ENCODE assay signal across 17 cellular contexts in genomic region chr3:89172150-89172549, GRCh38.
A peak's percentile ranks its signal among the peaks of the same experiment; 100 is the strongest.
DNase-seq lines count a peak whose midpoint lies in the region; ATAC-seq, FAIRE-seq and TF ChIP-seq lines count a peak whose summit lies in the region.
"Had no signal": no experiment of that assay in that cellular context is flagged by ENCODE, and none has a peak within 500 bp of the region (broad histone marks: within the 10 kb centered on the region; RNA-seq: fewer than 3 reads in every experiment).

No MANE protein-coding gene starts in this region.

- H3K79me2 ChIP-seq in astrocyte (ENCODE audit: insufficient read depth, low read length): no peaks in the 10 kb centered on the region

- no peak for FAIRE-seq in astrocyte (lab: Jason Lieb, UNC)
- FAIRE-seq: RCC 7860 had no signal

- intact Hi-C loops in adrenal gland (cut with DNase I): no loop called here

- no peak for TF ChIP-seq POLR2A in adrenal gland (IDR thresholded peaks at IDR 0.05)

- H3K27me3 Mint-ChIP-seq in astrocyte (ENCODE audit: low read depth, unreplicated experiment): no peaks in the 10 kb centered on the region

- no peak overlapping the region for H3K9ac ChIP-seq in astrocyte (ENCODE audit: low read length)

- H3K4me3 Mint-ChIP-seq in astrocyte (ENCODE audit: unreplicated experiment): no peak overlapping the region

- H3K27me3 ChIP-seq in H7 (ENCODE audit: control insufficient read depth, insufficient read depth, low read length): no peaks in the 10 kb centered on the region
- H3K27me3 ChIP-seq in astrocyte (ENCODE audit: insufficient read depth, low read length): no peaks in the 10 kb centered on the region
- H3K27me3 ChIP-seq in iPS DF 6.9 (ENCODE audit: control insufficient read depth, insufficient read depth, low read length): no peaks in the 10 kb centered on the region
- no peaks in the 10 kb centered on the region for H3K27me3 ChIP-seq in adrenal gland

- WGBS in iPS DF 6.9 (ENCODE audit: insufficient coverage, insufficient read length): no CpG with 5 or more reads among the region's 2 CpGs
- 66 to 80% (median 76%) methylated on average over 2 of the region's 2 CpGs for WGBS in adrenal gland, 4 donors

- no peaks in the 10 kb centered on the region for H4K20me1 ChIP-seq in astrocyte (ENCODE audit: insufficient read depth, low read length)

- H2AFZ ChIP-seq in astrocyte (ENCODE audit: low read depth, low read length): no peak overlapping the region

- no peaks in the 10 kb centered on the region for H3K36me3 Mint-ChIP-seq in astrocyte (ENCODE audit: low read depth, unreplicated experiment)

- DNase-seq in H7: peak; percentile 4
- DNase-seq in astrocyte (ENCODE audit: low read depth): no peak
- no peak for DNase-seq in iPS DF 6.9 (ENCODE audit: low read depth, low spot score)
- DNase-seq in substantia nigra (lab: John Stamatoyannopoulos, UW): peak in 1 of 49 donors; percentile 17
- no peak for DNase-seq in adrenal gland
- no peak for DNase-seq in effector CD4-positive, alpha-beta T cell
- DNase-seq: ACHN, AML-193, HCEC 1CT, NCI-H1092, NCI-H146, NCI-H2081 treated with DMSO at 0.1 percent for 48 hours, NCI-H524, Right ventricle myocardium superior had no signal

- no peak for ATAC-seq in HG02678 (IDR thresholded peaks at IDR 0.05; ENCODE audit: unreplicated experiment)
- ATAC-seq: SK-N-SH treated with all-trans-retinoic acid at 6 μM for 48 hours had no signal

- no peak overlapping the region for H3K27ac Mint-ChIP-seq in astrocyte (ENCODE audit: unreplicated experiment)

- H3K4me3 ChIP-seq in H7 (ENCODE audit: insufficient read depth, low read depth, low read length) (no peak overlapping the region), astrocyte (ENCODE audit: insufficient read depth, low read depth, low read length) (no peak overlapping the region), iPS DF 6.9 (ENCODE audit: low read length) (no peak overlapping the region), adrenal gland (no peak overlapping the region)

- H3K9me3 Mint-ChIP-seq in astrocyte (ENCODE audit: unreplicated experiment): no peaks in the 10 kb centered on the region

- no peaks in the 10 kb centered on the region for H3K36me3 ChIP-seq in H7 (replicated peaks; ENCODE audit: control insufficient read depth, insufficient read depth, low read length)
- no peaks in the 10 kb centered on the region for H3K36me3 ChIP-seq in astrocyte (ENCODE audit: insufficient read depth, low read length)
- no peaks in the 10 kb centered on the region for H3K36me3 ChIP-seq in iPS DF 6.9 (ENCODE audit: control insufficient read depth, insufficient read depth, low read length)
- H3K36me3 ChIP-seq in adrenal gland (replicated peaks in 1 of 2): no peaks in the 10 kb centered on the region

- TF ChIP-seq CTCF in astrocyte (IDR thresholded peaks at IDR 0.05; ENCODE audit: insufficient read depth, low read depth, low read length): no peak
- TF ChIP-seq CTCF in adrenal gland (IDR thresholded peaks at IDR 0.05): no peak

- peak overlapping the region; percentile 1 for H3K4me2 ChIP-seq in astrocyte (ENCODE audit: low read length)

- H3K4me1 ChIP-seq in astrocyte (ENCODE audit: insufficient read depth, low read length) (no peaks in the 10 kb centered on the region), iPS DF 6.9 (ENCODE audit: control insufficient read depth, insufficient read depth, low read length) (0 out of 2 replicates have a peak, but pooled peaks cover 1% of the 10 kb centered on the region), adrenal gland (replicated peaks in 1 of 2) (no peaks in the 10 kb centered on the region)

- H3K4me1 Mint-ChIP-seq in astrocyte (ENCODE audit: low read depth, unreplicated experiment): no peaks in the 10 kb centered on the region

- H3K9me3 ChIP-seq in astrocyte (ENCODE audit: insufficient read depth, low read depth, low read length) (no peaks in the 10 kb centered on the region), iPS DF 6.9 (ENCODE audit: control insufficient read depth, insufficient read depth, low read length) (no peaks in the 10 kb centered on the region), adrenal gland (replicated peaks in 1 of 3) (no peaks in the 10 kb centered on the region)

- H3K27ac ChIP-seq in astrocyte (ENCODE audit: low read depth, low read length): no peak overlapping the region
- peak overlapping the region; percentile 13 for H3K27ac ChIP-seq in iPS DF 6.9 (ENCODE audit: low read length)
- H3K27ac ChIP-seq in substantia nigra (ENCODE audit: low read depth, low read length, poor library complexity, severe bottlenecking): peak overlapping the region; percentile 7
- no peak overlapping the region for H3K27ac ChIP-seq in adrenal gland

Comparison
In these comparisons a context has a peak if more than half of its experiments do, and no peak if none do; other contexts are left out.
1. H3K27ac ChIP-seq: peak in iPS DF 6.9 (single experiment) and substantia nigra (single experiment); none in astrocyte (single experiment) and adrenal gland (0 of 5).